In genomic region chr13:27189192-27189591, GRCh38 we compare ENCODE assay signal across 25 cellular contexts. TPM values are rescaled to one million over a fixed set of nuclear protein-coding genes. Genes with fewer than 3 reads are reported as not detected.
DNase-seq lines count a peak whose midpoint lies in the region; ATAC-seq, FAIRE-seq and TF ChIP-seq lines count a peak whose summit lies in the region.
"Had no signal": no experiment of that assay in that cellular context is flagged by ENCODE, and none has a peak within 500 bp of the region (broad histone marks: within the 10 kb centered on the region; RNA-seq: fewer than 3 reads in every experiment).

No MANE protein-coding gene starts in this region.

- no peak overlapping the region for H3K4ac ChIP-seq in IMR-90 (ENCODE audit: low read depth, low read length)

- dilution Hi-C loops in IMR-90 (cut with HindIII; ENCODE audit: low sequenced_read_pairs, unreplicated experiment), result no loop called here
- dilution Hi-C loops in endothelial cell of umbilical vein (cut with MboI; ENCODE audit: extremely low pct_ligation_motif_present, low sequenced_read_pairs), result no loop called here

- H4K20me1 ChIP-seq in IMR-90 (ENCODE audit: insufficient read depth, low read length) (no peaks in the 10 kb centered on the region), endothelial cell of umbilical vein (replicated peaks; ENCODE audit: control insufficient read depth, extremely low read depth, insufficient read depth, low read length) (no peaks in the 10 kb centered on the region), HepG2 (ENCODE audit: insufficient read depth, low read length) (no peaks in the 10 kb centered on the region)
- H4K20me1 ChIP-seq: BLaER1 treated with 17β-estradiol and CSF1 and Interleukin-3, amounts not matched to agents 10 nM and 100 nM had no signal

- intact Hi-C loops in IMR-90 (cut with micrococcal nuclease), result no loop called here
- intact Hi-C loops in endothelial cell of umbilical vein (cut with micrococcal nuclease), result no loop called here
- intact Hi-C loops in HepG2 (cut with micrococcal nuclease; ENCODE audit: unreplicated experiment), result no loop called here

- H3K9me3 ChIP-seq in IMR-90 (ENCODE audit: control insufficient read depth, insufficient read depth, low read length) (no peaks in the 10 kb centered on the region), endothelial cell of umbilical vein (replicated peaks; ENCODE audit: control insufficient read depth, insufficient read depth, low read length) (no peaks in the 10 kb centered on the region), HepG2 (ENCODE audit: low read length) (no peaks in the 10 kb centered on the region)
- H3K9me3 ChIP-seq: BLaER1 treated with 17β-estradiol and CSF1 and Interleukin-3, amounts not matched to agents 10 nM and 100 nM; Caco-2 had no signal

- H3K79me1 ChIP-seq in IMR-90 (ENCODE audit: low read depth in 1 of 2, low read length in 2 of 2), result no peaks in the 10 kb centered on the region

- H3K4me1 ChIP-seq in IMR-90 (ENCODE audit: control insufficient read depth, insufficient read depth, low read length) (peaks cover 2% of the 10 kb centered on the region; the same call in 1 of the 2 replicates), endothelial cell of umbilical vein (ENCODE audit: control insufficient read depth, extremely low read depth, insufficient read depth, low read length) (peaks cover 13% of the 10 kb centered on the region), HepG2 (ENCODE audit: insufficient read depth, low read length) (peaks cover under 1% of the 10 kb centered on the region)

- no peak overlapping the region for H4K91ac ChIP-seq in IMR-90 (ENCODE audit: insufficient read depth, low read depth, low read length)

- no peak overlapping the region for H3K56ac ChIP-seq in IMR-90 (ENCODE audit: extremely low read depth, insufficient read depth, low read length)

- DNase-seq in IMR-90, result no peak
- peak; percentile 27 for DNase-seq in dermis blood vessel endothelial cell
- DNase-seq in endothelial cell of umbilical vein (ENCODE audit: low read depth, low spot score), result peak; percentile 11
- no peak for DNase-seq in pons (ENCODE audit: low spot score)
- no peak for DNase-seq in AG20443 (ENCODE audit: low spot score)
- no peak for DNase-seq in HepG2 (ENCODE audit: low spot score)
- DNase-seq: 8988T; ACHN; AML-193; Caco-2; CD4-positive, alpha-beta T cell; CD8-positive, alpha-beta T cell; DMS 273 treated with DMSO at 0.1 percent for 48 hours; DMS153; DMS53; DMS79; DND-41; EL; GDM1 had no signal

- ATAC-seq in IMR-90 (ENCODE audit: low read depth) (no peak), HepG2 (no peak)
- ATAC-seq: CD8-positive, alpha-beta T cell; GM12878 had no signal

- H2BK20ac ChIP-seq in IMR-90 (ENCODE audit: low read depth, low read length), result no peak overlapping the region

- H2AK9ac ChIP-seq in IMR-90 (replicated peaks; ENCODE audit: low read depth, low read length, poor library complexity), result no peak overlapping the region

- H3K79me2 ChIP-seq in endothelial cell of umbilical vein (ENCODE audit: control insufficient read depth, insufficient read depth, low read length) (no peaks in the 10 kb centered on the region), HepG2 (ENCODE audit: insufficient read depth, low read length) (no peaks in the 10 kb centered on the region)

- TF ChIP-seq RAD21 in IMR-90 (IDR thresholded peaks at IDR 0.05; ENCODE audit: low read length) (no peak), HepG2 (CRISPR knock-in tag; IDR thresholded peaks at IDR 0.05) (no peak)

- H2AFZ ChIP-seq in IMR-90 (replicated peaks; ENCODE audit: low read length, poor library complexity) (no peak overlapping the region), endothelial cell of umbilical vein (ENCODE audit: low read depth, low read length) (peak overlapping the region; percentile 59), HepG2 (ENCODE audit: low read length) (no peak overlapping the region)

- no peak overlapping the region for H3K23ac ChIP-seq in IMR-90 (ENCODE audit: low read depth, low read length)

- H2AK5ac ChIP-seq in IMR-90 (ENCODE audit: low read depth, low read length), result no peak overlapping the region

- POLR2A ChIA-PET in IMR-90 (lab: Charles Lee; ENCODE audit: unreplicated experiment) (no interaction called here), endothelial cell of umbilical vein (lab: Charles Lee) (no interaction called here), HepG2 (lab: Yijun Ruan, JAX) (no interaction called here)

- BruUV-seq in IMR-90 (replicated peaks; lab: Mats Ljungman, UMichigan) (no TSS peak), endothelial cell of umbilical vein (replicated peaks; lab: Mats Ljungman, UMichigan) (no TSS peak), HepG2 (replicated peaks; lab: Mats Ljungman, UMichigan) (no TSS peak)

- H3K9me1 ChIP-seq in IMR-90 (ENCODE audit: insufficient read depth, low read length) (peaks cover 1% of the 10 kb centered on the region; the same call in 1 of the 2 replicates), endothelial cell of umbilical vein (replicated peaks; ENCODE audit: control insufficient read depth, extremely low read depth, insufficient read depth, low read length) (no peaks in the 10 kb centered on the region)

- H3K27ac ChIP-seq in IMR-90 (ENCODE audit: insufficient read depth, low read length) (no peak overlapping the region), endothelial cell of umbilical vein (ENCODE audit: insufficient read depth, low read depth, low read length) (no peak overlapping the region), HepG2 (ENCODE audit: extremely low read length, insufficient read depth, low read length) (no peak overlapping the region)
- H3K27ac ChIP-seq: BLaER1 treated with 17β-estradiol and CSF1 and Interleukin-3, amounts not matched to agents 10 nM and 100 nM; C4-2B had no signal

- H3K4me3 ChIP-seq in IMR-90 (ENCODE audit: insufficient read depth, low read depth, low read length) (no peak overlapping the region), endothelial cell of umbilical vein (replicated peaks in 1 of 3; ENCODE audit: insufficient read depth in 1 of 3, low read depth in 1 of 3, low read length in 3 of 3) (no peak overlapping the region), HepG2 (replicated peaks in 1 of 3; ENCODE audit: insufficient read depth in 1 of 3, low read depth in 2 of 3, low read length in 3 of 3) (no peak overlapping the region)
- H3K4me3 ChIP-seq: BLaER1 treated with 17β-estradiol and CSF1 and Interleukin-3, amounts not matched to agents 10 nM and 100 nM; GM12878 had no signal

- in situ Hi-C loops in IMR-90 (cut with MboI; ENCODE audit: low sequenced_read_pairs), result loop anchor here (10.0 kb wide), 1 partner anchor 166 kb away; no protein-coding TSS in a partner anchor
- in situ Hi-C loops in HepG2 (cut with HindIII; ENCODE audit: extremely low pct_ligation_motif_present, low pct_unique_long_range_greater_than_20kb), result no loop called here

- no peaks in the 10 kb centered on the region for H3K36me3 ChIP-seq in IMR-90 (ENCODE audit: control insufficient read depth, insufficient read depth, low read length)
- no peaks in the 10 kb centered on the region for H3K36me3 ChIP-seq in endothelial cell of umbilical vein (ENCODE audit: control insufficient read depth in 2 of 2, extremely low read depth in 1 of 2, insufficient read depth in 2 of 2, low read length in 2 of 2)
- H3K36me3 ChIP-seq in HepG2 (replicated peaks in 1 of 2; ENCODE audit: control insufficient read depth in 1 of 2, insufficient read depth in 2 of 2, low read length in 2 of 2), result no peaks in the 10 kb centered on the region
- H3K36me3 ChIP-seq: BLaER1 treated with 17β-estradiol and CSF1 and Interleukin-3, amounts not matched to agents 10 nM and 100 nM had no signal

- TF ChIP-seq POLR2A in IMR-90 (IDR thresholded peaks at IDR 0.05; ENCODE audit: low read depth, low read length) (no peak), endothelial cell of umbilical vein (IDR thresholded peaks at IDR 0.05; ENCODE audit: low read depth, low read length) (no peak), HepG2 (IDR thresholded peaks at IDR 0.05; ENCODE audit: insufficient read depth in 1 of 2, low read depth in 2 of 2, low read length in 2 of 2) (no peak)

- CTCF ChIA-PET in IMR-90 (lab: Yijun Ruan, JAX), result no interaction called here
- CTCF ChIA-PET in endothelial cell of umbilical vein (lab: Charles Lee), result no interaction called here
- CTCF ChIA-PET in HepG2 (lab: Yijun Ruan, JAX; ENCODE audit: low intra/inter-chr PET ratio, low total read pairs), result no interaction called here

- H3K27me3 ChIP-seq in IMR-90 (ENCODE audit: control insufficient read depth, insufficient read depth, low read length), result no peaks in the 10 kb centered on the region
- H3K27me3 ChIP-seq in endothelial cell of umbilical vein (ENCODE audit: control insufficient read depth in 2 of 2, insufficient read depth in 2 of 2, low read length in 2 of 2), result no peaks in the 10 kb centered on the region
- H3K27me3 ChIP-seq in HepG2 (ENCODE audit: control insufficient read depth in 1 of 2, insufficient read depth in 2 of 2, low read length in 2 of 2), result no peaks in the 10 kb centered on the region
- H3K27me3 ChIP-seq: BLaER1 treated with 17β-estradiol and CSF1 and Interleukin-3, amounts not matched to agents 10 nM and 100 nM had no signal

- no peak overlapping the region for H4K8ac ChIP-seq in IMR-90 (ENCODE audit: low read depth in 2 of 2, low read length in 2 of 2)

- H2BK120ac ChIP-seq in IMR-90 (ENCODE audit: low read depth, low read length), result no peak overlapping the region

- H3K9ac ChIP-seq in IMR-90 (ENCODE audit: low read depth, low read length), result no peak overlapping the region
- no peak overlapping the region for H3K9ac ChIP-seq in endothelial cell of umbilical vein (replicated peaks; ENCODE audit: extremely low read depth, insufficient read depth, low read length)
- no peak overlapping the region for H3K9ac ChIP-seq in HepG2 (ENCODE audit: insufficient read depth, low read depth, low read length)
- H3K9ac ChIP-seq: BLaER1 treated with 17β-estradiol and CSF1 and Interleukin-3, amounts not matched to agents 10 nM and 100 nM had no signal

- no peak overlapping the region for H3K4me2 ChIP-seq in IMR-90 (ENCODE audit: low read depth, low read length)
- H3K4me2 ChIP-seq in endothelial cell of umbilical vein (ENCODE audit: insufficient read depth, low read length), result peak overlapping the region; percentile 51
- no peak overlapping the region for H3K4me2 ChIP-seq in HepG2 (ENCODE audit: low read depth, low read length)
- H3K4me2 ChIP-seq: BLaER1 treated with 17β-estradiol and CSF1 and Interleukin-3, amounts not matched to agents 10 nM and 100 nM had no signal

- no peak for FAIRE-seq in endothelial cell of umbilical vein (lab: Jason Lieb, UNC)
- no peak for FAIRE-seq in HepG2 (lab: Jason Lieb, UNC)
- FAIRE-seq: A204.1, GM12878, GM12892, GM18507 had no signal

- H4K5ac ChIP-seq in IMR-90 (ENCODE audit: low read depth, low read length), result no peak overlapping the region

- no peak for TF ChIP-seq CTCF in IMR-90 (conservative IDR thresholded peaks at IDR 0.05; ENCODE audit: low read depth, low read length)
- TF ChIP-seq CTCF in endothelial cell of umbilical vein (IDR thresholded peaks at IDR 0.05; ENCODE audit: extremely low read depth in 1 of 2, insufficient read depth in 1 of 2, low read depth in 1 of 2, low read length in 2 of 2), result no peak
- TF ChIP-seq CTCF in HepG2 (CRISPR knock-in tag; IDR thresholded peaks at IDR 0.05), result no peak

- no peak overlapping the region; the same call in 1 of the 2 replicates for H3K18ac ChIP-seq in IMR-90 (ENCODE audit: low read depth, low read length)

- H3K14ac ChIP-seq in IMR-90 (replicated peaks; ENCODE audit: low read depth, low read length), result no peak overlapping the region

- H2BK5ac ChIP-seq in IMR-90 (ENCODE audit: low read depth, low read length, poor library complexity, severe bottlenecking), result no peak overlapping the region

- peak overlapping the region; percentile 31; the same call in 1 of the 3 replicates for H2BK15ac ChIP-seq in IMR-90 (ENCODE audit: low read depth, low read length)

- TF ChIP-seq EP300 in HepG2 (IDR thresholded peaks at IDR 0.05; ENCODE audit: low read depth in 2 of 2, low read length in 2 of 2), result no peak
- TF ChIP-seq EP300 in HepG2 (CRISPR knock-in tag; IDR thresholded peaks at IDR 0.05; ENCODE audit: borderline replicate concordance), result no peak

RNA-seq across cellular contexts. Expression of gene USP12, which starts 17.6 kb away (rescaled TPM):
- 16.5 and 27.2 TPM in 2 replicates for total RNA-seq in IMR-90 (2012; rRNA removed)
- polyA plus RNA-seq in IMR-90 (2012; rRNA removed), result 7.8 and 11.8 TPM in 2 replicates
- polyA plus RNA-seq in IMR-90 (2012; cell fraction: cytosol; rRNA removed), result 1.1 and 4.1 TPM in 2 replicates
- 0.81 and 8.1 TPM in 2 replicates for polyA plus RNA-seq in IMR-90 (2012; cell fraction: nucleus; rRNA removed; ENCODE audit: low replicate concordance)
- total RNA-seq in dermis blood vessel endothelial cell, result 32.3 and 39.7 TPM in 2 replicates
- total RNA-seq in endothelial cell of umbilical vein, result 31.5 and 33.4 TPM in 2 replicates
- polyA plus RNA-seq in endothelial cell of umbilical vein, result 3.4 and 6.2 TPM in 2 replicates
- 9.1 and 9.2 TPM in 2 replicates for polyA plus RNA-seq in endothelial cell of umbilical vein (2011; cell fraction: cytosol; rRNA removed)
- polyA plus RNA-seq in endothelial cell of umbilical vein (2011; cell fraction: nucleus; rRNA removed), result 10.0 and 13.8 TPM in 2 replicates
- 20.2 and 37.7 TPM in 2 replicates for polyA plus RNA-seq in endothelial cell of umbilical vein (2012)
- polyA minus RNA-seq in endothelial cell of umbilical vein, result 11.1 and 12.3 TPM in 2 replicates
- 7.7 TPM for polyA minus RNA-seq in endothelial cell of umbilical vein (2011; cell fraction: cytosol; rRNA and poly(A)+ RNA removed)
- polyA minus RNA-seq in endothelial cell of umbilical vein (2011; cell fraction: nucleus; rRNA and poly(A)+ RNA removed), result 20.1 and 23.9 TPM in 2 replicates
- 19.5 and 30.3 TPM in 2 replicates for total RNA-seq in HepG2 (2016; rRNA removed; fragmentation: Illumina TruSeq; extraction: Trizol)
- total RNA-seq in HepG2 (2016; cell fraction: cytosol; rRNA removed; fragmentation: Illumina TruSeq; extraction: Trizol; ENCODE audit: low read depth), result 32.9 and 33.8 TPM in 2 replicates
- 19.4 and 26.7 TPM in 2 replicates for total RNA-seq in HepG2 (2016; cell fraction: insoluble cytoplasmic fraction; rRNA removed; fragmentation: Illumina TruSeq; extraction: Trizol)
- total RNA-seq in HepG2 (2016; cell fraction: membrane; rRNA removed; fragmentation: Illumina TruSeq; extraction: Trizol), result 34.7 and 39.3 TPM in 2 replicates
- total RNA-seq in HepG2 (2016; cell fraction: nucleus; rRNA removed; fragmentation: Illumina TruSeq; extraction: Trizol), result 16.5 and 17.7 TPM in 2 replicates
- 9.4 and 9.8 TPM in 2 replicates for polyA plus RNA-seq in HepG2 (2011; rRNA removed)
- polyA plus RNA-seq in HepG2 (2011; cell fraction: cytosol; rRNA removed), result 3.9 and 6.2 TPM in 2 replicates
- 2.7 and 3.4 TPM in 2 replicates for polyA plus RNA-seq in HepG2 (2011; cell fraction: nucleus; rRNA removed)
- polyA plus RNA-seq in HepG2 (2012), result 16.6 and 18.8 TPM in 2 replicates
- 36.8 and 44.5 TPM in 2 replicates for polyA plus RNA-seq in HepG2 (2016; cell fraction: cytosol; fragmentation: Illumina TruSeq; extraction: Trizol; ENCODE audit: low read depth)
- 28.8 and 29.4 TPM in 2 replicates for polyA plus RNA-seq in HepG2 (2016; cell fraction: insoluble cytoplasmic fraction; fragmentation: Illumina TruSeq; extraction: Trizol; ENCODE audit: low read depth)
- 31.5 and 33.7 TPM in 2 replicates for polyA plus RNA-seq in HepG2 (2016; cell fraction: membrane; fragmentation: Illumina TruSeq; extraction: Trizol; ENCODE audit: low read depth)
- polyA plus RNA-seq in HepG2 (2016; cell fraction: nucleus; fragmentation: Illumina TruSeq; extraction: Trizol; ENCODE audit: insufficient read depth, low read depth), result 15.9 and 16.9 TPM in 2 replicates
- polyA minus RNA-seq in HepG2 (2011; rRNA and poly(A)+ RNA removed; ENCODE audit: low replicate concordance), result 4.2 and 6.1 TPM in 2 replicates
- polyA minus RNA-seq in HepG2 (2011; cell fraction: cytosol; rRNA and poly(A)+ RNA removed), result 9.5 and 11.3 TPM in 2 replicates
- polyA minus RNA-seq in HepG2 (2011; cell fraction: nucleus; rRNA and poly(A)+ RNA removed), result 23.9 and 27.2 TPM in 2 replicates

Comparison
In these comparisons a context has a peak if more than half of its experiments do, and no peak if none do; other contexts are left out.
1. DNase-seq: peak in dermis blood vessel endothelial cell (single experiment) and endothelial cell of umbilical vein (single experiment); none in IMR-90 (single experiment), pons (single experiment), AG20443 (single experiment) and HepG2 (single experiment).